29 cellular contexts compared by ENCODE assay signal in genomic region chr13:62631614-62632013, GRCh38.
"Had no signal": no experiment of that assay in that cellular context is flagged by ENCODE, and none has a peak within 500 bp of the region (broad histone marks: within the 10 kb centered on the region; RNA-seq: fewer than 3 reads in every experiment).

No MANE protein-coding gene starts in this region.

- FAIRE-seq: astrocyte had no signal

- DNase-seq: activated CD4-positive, alpha-beta memory T cell treated with anti-CD3 and anti-CD28 coated beads, Interleukin-2, amount 10 ng/mL, durations not matched to agents 7 days and 5 days; activated CD4-positive, alpha-beta T cell treated with anti-CD3 and anti-CD28 coated beads for 36 hours; activated CD4-positive, alpha-beta T cell treated with anti-CD3 and anti-CD28 coated beads, Interleukin-2, amount 10 ng/mL, durations not matched to agents 24 days and 14 days; activated CD4-positive, alpha-beta T cell treated with anti-CD3 and anti-CD28 coated beads, Interleukin-2, amount 50 U/mL, for 4 hours; activated CD4-positive, CD25-positive, alpha-beta regulatory T cell; activated CD4-positive, CD25-positive, alpha-beta regulatory T cell treated with anti-CD3 and anti-CD28 coated beads, Interleukin-2, amount 50 U/mL, for 72 hours; activated CD8-positive, alpha-beta memory T cell treated with anti-CD3 and anti-CD28 coated beads, Interleukin-2, amount 50 U/mL, for 48 hours; activated gamma-delta T cell; activated naive CD4-positive, alpha-beta T cell; activated naive CD4-positive, alpha-beta T cell treated with anti-CD3 and anti-CD28 coated beads, Interleukin-2, amount 10 ng/mL, durations not matched to agents 7 days and 5 days; activated naive CD8-positive, alpha-beta T cell treated with anti-CD3 and anti-CD28 coated beads, Interleukin-2, amount 10 ng/mL, durations not matched to agents 7 days and 5 days; activated T-cell treated with anti-CD3 and anti-CD28 coated beads for 4 hours; activated T-cell treated with anti-CD3 and anti-CD28 coated beads, Interleukin-2, amount 50 U/mL, for 24 hours; activated T-cell treated with anti-CD3 and anti-CD28 coated beads, Interleukin-2, amount 50 U/mL, for 72 hours; amniotic stem cell; anterior cingulate cortex; caudate nucleus; colonic mucosa; effector CD8-positive, alpha-beta T cell; endodermal cell; erythroblast; foreskin keratinocyte; heart right ventricle; T-helper 1 cell; T-helper 17 cell had no signal

- H3K4me1 ChIP-seq: colonic mucosa, esophagus muscularis mucosa, foreskin keratinocyte, gastroesophageal sphincter, heart right ventricle had no signal

- H3K36me3 ChIP-seq: colonic mucosa, esophagus muscularis mucosa, gastroesophageal sphincter, heart right ventricle had no signal

- H3K36me3 Mint-ChIP-seq: activated naive CD4-positive, alpha-beta T cell treated with anti-CD3 and anti-CD28 coated beads, Interleukin-2, amount 10 ng/mL, durations not matched to agents 7 days and 5 days; activated naive CD8-positive, alpha-beta T cell treated with anti-CD3 and anti-CD28 coated beads, Interleukin-2, amount 10 ng/mL, durations not matched to agents 7 days and 5 days had no signal

- H3K4me3 ChIP-seq: colonic mucosa, esophagus muscularis mucosa, gastroesophageal sphincter, heart right ventricle had no signal

- H3K27me3 ChIP-seq: colonic mucosa, esophagus muscularis mucosa, foreskin keratinocyte, gastroesophageal sphincter, heart right ventricle had no signal

- H3K4me3 Mint-ChIP-seq: activated CD4-positive, alpha-beta memory T cell treated with anti-CD3 and anti-CD28 coated beads, Interleukin-2, amount 10 ng/mL, durations not matched to agents 7 days and 5 days; activated CD4-positive, alpha-beta T cell treated with anti-CD3 and anti-CD28 coated beads for 36 hours; activated CD4-positive, alpha-beta T cell treated with anti-CD3 and anti-CD28 coated beads, Interleukin-2, amount 10 ng/mL, durations not matched to agents 24 days and 14 days; activated naive CD4-positive, alpha-beta T cell treated with anti-CD3 and anti-CD28 coated beads, Interleukin-2, amount 10 ng/mL, durations not matched to agents 7 days and 5 days; activated naive CD8-positive, alpha-beta T cell treated with anti-CD3 and anti-CD28 coated beads, Interleukin-2, amount 10 ng/mL, durations not matched to agents 7 days and 5 days; activated T-cell treated with anti-CD3 and anti-CD28 coated beads, Interleukin-2, amount 50 U/mL, for 24 hours; activated T-cell treated with anti-CD3 and anti-CD28 coated beads, Interleukin-2, amount 50 U/mL, for 72 hours; endodermal cell; T-helper 17 cell had no signal

- H3K9me3 ChIP-seq: colonic mucosa, esophagus muscularis mucosa, gastroesophageal sphincter had no signal

- H3K4me1 Mint-ChIP-seq: activated CD4-positive, alpha-beta memory T cell treated with anti-CD3 and anti-CD28 coated beads, Interleukin-2, amount 10 ng/mL, durations not matched to agents 7 days and 5 days; activated CD4-positive, alpha-beta T cell treated with anti-CD3 and anti-CD28 coated beads for 36 hours; activated CD4-positive, alpha-beta T cell treated with anti-CD3 and anti-CD28 coated beads, Interleukin-2, amount 10 ng/mL, durations not matched to agents 24 days and 14 days; activated naive CD4-positive, alpha-beta T cell treated with anti-CD3 and anti-CD28 coated beads, Interleukin-2, amount 10 ng/mL, durations not matched to agents 7 days and 5 days; activated naive CD8-positive, alpha-beta T cell treated with anti-CD3 and anti-CD28 coated beads, Interleukin-2, amount 10 ng/mL, durations not matched to agents 7 days and 5 days; T-helper 17 cell had no signal

- H3K27ac Mint-ChIP-seq: activated CD4-positive, alpha-beta memory T cell treated with anti-CD3 and anti-CD28 coated beads, Interleukin-2, amount 10 ng/mL, durations not matched to agents 7 days and 5 days; activated CD4-positive, alpha-beta T cell treated with anti-CD3 and anti-CD28 coated beads for 36 hours; activated CD4-positive, alpha-beta T cell treated with anti-CD3 and anti-CD28 coated beads, Interleukin-2, amount 10 ng/mL, durations not matched to agents 24 days and 14 days; activated naive CD4-positive, alpha-beta T cell treated with anti-CD3 and anti-CD28 coated beads, Interleukin-2, amount 10 ng/mL, durations not matched to agents 7 days and 5 days; activated naive CD4-positive, alpha-beta T cell treated with anti-CD3 and anti-CD28 coated beads, Interleukin-2, amount 50 U/mL, for 72 hours; activated naive CD8-positive, alpha-beta T cell treated with anti-CD3 and anti-CD28 coated beads, Interleukin-2, amount 10 ng/mL, durations not matched to agents 7 days and 5 days; activated T-cell treated with anti-CD3 and anti-CD28 coated beads, Interleukin-2, amount 50 U/mL, for 24 hours; activated T-cell treated with anti-CD3 and anti-CD28 coated beads, Interleukin-2, amount 50 U/mL, for 72 hours; endodermal cell; T-helper 17 cell had no signal

- H3K9me3 Mint-ChIP-seq: activated CD4-positive, alpha-beta T cell treated with anti-CD3 and anti-CD28 coated beads, Interleukin-2, amount 10 ng/mL, durations not matched to agents 24 days and 14 days; activated naive CD4-positive, alpha-beta T cell treated with anti-CD3 and anti-CD28 coated beads, Interleukin-2, amount 10 ng/mL, durations not matched to agents 7 days and 5 days; activated naive CD8-positive, alpha-beta T cell treated with anti-CD3 and anti-CD28 coated beads, Interleukin-2, amount 10 ng/mL, durations not matched to agents 7 days and 5 days had no signal

- H3K27me3 Mint-ChIP-seq: activated CD4-positive, alpha-beta memory T cell treated with anti-CD3 and anti-CD28 coated beads, Interleukin-2, amount 10 ng/mL, durations not matched to agents 7 days and 5 days; activated CD4-positive, alpha-beta T cell treated with anti-CD3 and anti-CD28 coated beads for 36 hours; activated CD4-positive, alpha-beta T cell treated with anti-CD3 and anti-CD28 coated beads, Interleukin-2, amount 10 ng/mL, durations not matched to agents 24 days and 14 days; activated naive CD4-positive, alpha-beta T cell treated with anti-CD3 and anti-CD28 coated beads, Interleukin-2, amount 10 ng/mL, durations not matched to agents 7 days and 5 days; activated naive CD8-positive, alpha-beta T cell treated with anti-CD3 and anti-CD28 coated beads, Interleukin-2, amount 10 ng/mL, durations not matched to agents 7 days and 5 days; activated T-cell treated with anti-CD3 and anti-CD28 coated beads, Interleukin-2, amount 50 U/mL, for 24 hours; T-helper 17 cell had no signal

- ATAC-seq: activated CD4-positive, alpha-beta T cell treated with anti-CD3 and anti-CD28 coated beads for 36 hours; activated naive CD4-positive, alpha-beta T cell treated with anti-CD3 and anti-CD28 coated beads, Interleukin-2, amount 50 U/mL, for 72 hours; activated T-cell treated with anti-CD3 and anti-CD28 coated beads, Interleukin-2, amount 50 U/mL, for 72 hours; foreskin keratinocyte; gastroesophageal sphincter; heart right ventricle; T-helper 17 cell had no signal

- H3K27ac ChIP-seq: colonic mucosa, esophagus muscularis mucosa, foreskin keratinocyte, gastroesophageal sphincter, heart right ventricle had no signal
